2 cellular contexts compared by ENCODE assay signal in the genomic region with DNA sequence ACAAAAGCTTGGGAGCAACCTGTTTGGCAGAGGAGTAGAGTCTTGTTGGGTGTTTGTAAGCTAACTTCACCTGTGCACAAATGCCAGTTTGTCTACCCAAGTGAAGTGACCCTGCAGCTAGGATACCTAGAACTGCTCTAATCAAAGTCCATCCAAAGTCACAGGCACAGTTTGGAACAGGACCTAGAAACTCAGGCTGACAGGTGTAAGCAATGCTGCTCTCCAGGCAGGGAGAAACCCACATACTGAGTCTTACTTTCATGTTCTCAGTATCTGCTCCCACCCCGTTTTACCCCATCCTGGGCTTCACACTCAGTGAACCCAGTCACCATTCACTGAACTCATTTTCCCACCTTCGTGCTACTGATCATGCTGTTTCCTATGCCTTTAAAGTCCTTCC.
TF ChIP-seq lines count a peak whose summit lies in the region.

No MANE protein-coding gene starts in this region.

TF ChIP-seq in liver, 16 proteins besides CTCF, POLR2A, EP300 and RAD21 (continued from another document):
- TF ChIP-seq, protein P1, sequence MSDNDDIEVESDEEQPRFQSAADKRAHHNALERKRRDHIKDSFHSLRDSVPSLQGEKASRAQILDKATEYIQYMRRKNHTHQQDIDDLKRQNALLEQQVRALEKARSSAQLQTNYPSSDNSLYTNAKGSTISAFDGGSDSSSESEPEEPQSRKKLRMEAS (IDR thresholded peaks at IDR 0.05), result peak; percentile 3
- TF ChIP-seq FOXA2 (IDR thresholded peaks at IDR 0.05), result peak; percentile 20
- TF ChIP-seq HNF4A (conservative IDR thresholded peaks at IDR 0.05), result peak; percentile 85 to 88
- TF ChIP-seq, protein P2, sequence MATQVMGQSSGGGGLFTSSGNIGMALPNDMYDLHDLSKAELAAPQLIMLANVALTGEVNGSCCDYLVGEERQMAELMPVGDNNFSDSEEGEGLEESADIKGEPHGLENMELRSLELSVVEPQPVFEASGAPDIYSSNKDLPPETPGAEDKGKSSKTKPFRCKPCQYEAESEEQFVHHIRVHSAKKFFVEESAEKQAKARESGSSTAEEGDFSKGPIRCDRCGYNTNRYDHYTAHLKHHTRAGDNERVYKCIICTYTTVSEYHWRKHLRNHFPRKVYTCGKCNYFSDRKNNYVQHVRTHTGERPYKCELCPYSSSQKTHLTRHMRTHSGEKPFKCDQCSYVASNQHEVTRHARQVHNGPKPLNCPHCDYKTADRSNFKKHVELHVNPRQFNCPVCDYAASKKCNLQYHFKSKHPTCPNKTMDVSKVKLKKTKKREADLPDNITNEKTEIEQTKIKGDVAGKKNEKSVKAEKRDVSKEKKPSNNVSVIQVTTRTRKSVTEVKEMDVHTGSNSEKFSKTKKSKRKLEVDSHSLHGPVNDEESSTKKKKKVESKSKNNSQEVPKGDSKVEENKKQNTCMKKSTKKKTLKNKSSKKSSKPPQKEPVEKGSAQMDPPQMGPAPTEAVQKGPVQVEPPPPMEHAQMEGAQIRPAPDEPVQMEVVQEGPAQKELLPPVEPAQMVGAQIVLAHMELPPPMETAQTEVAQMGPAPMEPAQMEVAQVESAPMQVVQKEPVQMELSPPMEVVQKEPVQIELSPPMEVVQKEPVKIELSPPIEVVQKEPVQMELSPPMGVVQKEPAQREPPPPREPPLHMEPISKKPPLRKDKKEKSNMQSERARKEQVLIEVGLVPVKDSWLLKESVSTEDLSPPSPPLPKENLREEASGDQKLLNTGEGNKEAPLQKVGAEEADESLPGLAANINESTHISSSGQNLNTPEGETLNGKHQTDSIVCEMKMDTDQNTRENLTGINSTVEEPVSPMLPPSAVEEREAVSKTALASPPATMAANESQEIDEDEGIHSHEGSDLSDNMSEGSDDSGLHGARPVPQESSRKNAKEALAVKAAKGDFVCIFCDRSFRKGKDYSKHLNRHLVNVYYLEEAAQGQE (IDR thresholded peaks at IDR 0.05), result no peak
- TF ChIP-seq RXRA (IDR thresholded peaks at IDR 0.05), result peak; percentile 44 to 61
- no peak for TF ChIP-seq GABPA (IDR thresholded peaks at IDR 0.05 in 1 of 2, conservative IDR thresholded peaks at IDR 0.05 in 1 of 2)

TF ChIP-seq in HepG2, 621 proteins besides CTCF, POLR2A, EP300 and RAD21 (continued from another document):
- TF ChIP-seq, protein P3, sequence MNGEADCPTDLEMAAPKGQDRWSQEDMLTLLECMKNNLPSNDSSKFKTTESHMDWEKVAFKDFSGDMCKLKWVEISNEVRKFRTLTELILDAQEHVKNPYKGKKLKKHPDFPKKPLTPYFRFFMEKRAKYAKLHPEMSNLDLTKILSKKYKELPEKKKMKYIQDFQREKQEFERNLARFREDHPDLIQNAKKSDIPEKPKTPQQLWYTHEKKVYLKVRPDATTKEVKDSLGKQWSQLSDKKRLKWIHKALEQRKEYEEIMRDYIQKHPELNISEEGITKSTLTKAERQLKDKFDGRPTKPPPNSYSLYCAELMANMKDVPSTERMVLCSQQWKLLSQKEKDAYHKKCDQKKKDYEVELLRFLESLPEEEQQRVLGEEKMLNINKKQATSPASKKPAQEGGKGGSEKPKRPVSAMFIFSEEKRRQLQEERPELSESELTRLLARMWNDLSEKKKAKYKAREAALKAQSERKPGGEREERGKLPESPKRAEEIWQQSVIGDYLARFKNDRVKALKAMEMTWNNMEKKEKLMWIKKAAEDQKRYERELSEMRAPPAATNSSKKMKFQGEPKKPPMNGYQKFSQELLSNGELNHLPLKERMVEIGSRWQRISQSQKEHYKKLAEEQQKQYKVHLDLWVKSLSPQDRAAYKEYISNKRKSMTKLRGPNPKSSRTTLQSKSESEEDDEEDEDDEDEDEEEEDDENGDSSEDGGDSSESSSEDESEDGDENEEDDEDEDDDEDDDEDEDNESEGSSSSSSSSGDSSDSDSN (CRISPR knock-in tag; IDR thresholded peaks at IDR 0.05), result no peak
- TF ChIP-seq ZNF552 (CRISPR knock-in tag; IDR thresholded peaks at IDR 0.05; ENCODE audit: borderline replicate concordance) (no peak), ZNF34 (CRISPR knock-in tag; IDR thresholded peaks at IDR 0.05; ENCODE audit: borderline replicate concordance) (no peak), ZSCAN21 (CRISPR knock-in tag; IDR thresholded peaks at IDR 0.05; ENCODE audit: borderline replicate concordance) (no peak), EEA1 (CRISPR knock-in tag; IDR thresholded peaks at IDR 0.05; ENCODE audit: borderline replicate concordance) (no peak), ZNF383 (CRISPR knock-in tag; IDR thresholded peaks at IDR 0.05; ENCODE audit: borderline replicate concordance) (no peak), MAZ (IDR thresholded peaks at IDR 0.05; ENCODE audit: borderline replicate concordance, low read depth, low read length) (no peak), MAZ (CRISPR knock-in tag; IDR thresholded peaks at IDR 0.05; ENCODE audit: low read depth) (no peak)
- TF ChIP-seq, protein P4, sequence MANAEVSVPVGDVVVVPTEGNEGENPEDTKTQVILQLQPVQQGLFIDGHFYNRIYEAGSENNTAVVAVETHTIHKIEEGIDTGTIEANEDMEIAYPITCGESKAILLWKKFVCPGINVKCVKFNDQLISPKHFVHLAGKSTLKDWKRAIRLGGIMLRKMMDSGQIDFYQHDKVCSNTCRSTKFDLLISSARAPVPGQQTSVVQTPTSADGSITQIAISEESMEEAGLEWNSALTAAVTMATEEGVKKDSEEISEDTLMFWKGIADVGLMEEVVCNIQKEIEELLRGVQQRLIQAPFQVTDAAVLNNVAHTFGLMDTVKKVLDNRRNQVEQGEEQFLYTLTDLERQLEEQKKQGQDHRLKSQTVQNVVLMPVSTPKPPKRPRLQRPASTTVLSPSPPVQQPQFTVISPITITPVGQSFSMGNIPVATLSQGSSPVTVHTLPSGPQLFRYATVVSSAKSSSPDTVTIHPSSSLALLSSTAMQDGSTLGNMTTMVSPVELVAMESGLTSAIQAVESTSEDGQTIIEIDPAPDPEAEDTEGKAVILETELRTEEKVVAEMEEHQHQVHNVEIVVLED (CRISPR knock-in tag; IDR thresholded peaks at IDR 0.05; ENCODE audit: borderline replicate concordance), result no peak
TF ChIP-seq in HepG2: peak in this region for 0.
